10 cellular contexts compared by ENCODE assay signal in genomic region chr9:123360161-123361085, GRCh38. TPM values are rescaled to one million over a fixed set of nuclear protein-coding genes. Genes with fewer than 3 reads are reported as not detected.
A peak's percentile ranks its signal among the peaks of the same experiment; 100 is the strongest.
DNase-seq lines count a peak whose midpoint lies in the region; ATAC-seq, FAIRE-seq and TF ChIP-seq lines count a peak whose summit lies in the region.
"Had no signal": no experiment of that assay in that cellular context is flagged by ENCODE, and none has a peak within 500 bp of the region (broad histone marks: within the 10 kb centered on the region; RNA-seq: fewer than 3 reads in every experiment).

No MANE protein-coding gene starts in this region.

- no peak for FAIRE-seq in H54 (lab: Jason Lieb, UNC)
- FAIRE-seq: colon had no signal

- H3K4me3 Mint-ChIP-seq in activated naive CD8-positive, alpha-beta T cell treated with anti-CD3 and anti-CD28 coated beads, Interleukin-2, amount 50 U/mL, for 24 hours = no peak overlapping the region
- H3K4me3 Mint-ChIP-seq in neural crest cell = peak overlapping the region; percentile 93

- TF ChIP-seq POLR2A in H54 (IDR thresholded peaks at IDR 0.05; ENCODE audit: low read depth, low read length) = no peak

- no peaks in the 10 kb centered on the region for H3K27me3 Mint-ChIP-seq in activated naive CD8-positive, alpha-beta T cell treated with anti-CD3 and anti-CD28 coated beads, Interleukin-2, amount 50 U/mL, for 24 hours
- H3K27me3 Mint-ChIP-seq in neural crest cell (ENCODE audit: low read depth) = no peaks in the 10 kb centered on the region

- no peaks in the 10 kb centered on the region for H3K9me3 Mint-ChIP-seq in activated naive CD8-positive, alpha-beta T cell treated with anti-CD3 and anti-CD28 coated beads, Interleukin-2, amount 50 U/mL, for 24 hours
- no peaks in the 10 kb centered on the region for H3K9me3 Mint-ChIP-seq in neural crest cell

- peaks cover 25% of the 10 kb centered on the region for H3K4me1 Mint-ChIP-seq in activated naive CD8-positive, alpha-beta T cell treated with anti-CD3 and anti-CD28 coated beads, Interleukin-2, amount 50 U/mL, for 24 hours
- H3K4me1 Mint-ChIP-seq in neural crest cell = peaks cover 72% of the 10 kb centered on the region

- in situ Hi-C loops in GM13976 (cut with MboI; ENCODE audit: low sequenced_read_pairs, unreplicated experiment) = loop anchor here (25.0 kb wide), 1 partner anchor 898 kb away; no protein-coding TSS in a partner anchor

- peak; percentile 86 for DNase-seq in GM13976 (ENCODE audit: low spot score)
- DNase-seq in NCI-H2171 treated with DMSO at 0.1 percent for 48 hours (lab: John Stamatoyannopoulos, UW) = peak; percentile 87
- DNase-seq in activated naive CD8-positive, alpha-beta T cell treated with anti-CD3 and anti-CD28 coated beads, Interleukin-2, amount 50 U/mL, for 24 hours = peak; percentile 81
- DNase-seq in neural crest cell (ENCODE audit: low read depth, low spot score) = peak; percentile 95
- DNase-seq in superior temporal gyrus (ENCODE audit: extremely low spot score) = no peak
- DNase-seq in NOMO-1 treated with DMSO at 0.1 percent for 48 hours (lab: John Stamatoyannopoulos, UW; ENCODE audit: unreplicated experiment) = no peak
- DNase-seq in H54 (ENCODE audit: insufficient read length, low spot score) = no peak

- TF ChIP-seq CTCF in GM13976 (IDR thresholded peaks at IDR 0.05; ENCODE audit: borderline replicate concordance, control extremely low read depth, extremely low read depth, insufficient read depth, missing control alignments) (no peak), neural crest cell (conservative IDR thresholded peaks at IDR 0.05) (no peak)

- ATAC-seq in activated naive CD8-positive, alpha-beta T cell treated with anti-CD3 and anti-CD28 coated beads, Interleukin-2, amount 50 U/mL, for 24 hours = peak; percentile 57
- no peak for ATAC-seq in GM21717 (IDR thresholded peaks at IDR 0.05; ENCODE audit: unreplicated experiment)

- no peak overlapping the region for H3K27ac Mint-ChIP-seq in activated naive CD8-positive, alpha-beta T cell treated with anti-CD3 and anti-CD28 coated beads, Interleukin-2, amount 50 U/mL, for 24 hours
- H3K27ac Mint-ChIP-seq in neural crest cell (ENCODE audit: unreplicated experiment) = peak overlapping the region; percentile 94

- no peaks in the 10 kb centered on the region for H3K36me3 Mint-ChIP-seq in activated naive CD8-positive, alpha-beta T cell treated with anti-CD3 and anti-CD28 coated beads, Interleukin-2, amount 50 U/mL, for 24 hours (ENCODE audit: low read depth)
- no peaks in the 10 kb centered on the region for H3K36me3 Mint-ChIP-seq in neural crest cell (ENCODE audit: low read depth)

RNA-seq across cellular contexts. Expression of gene CRB2, which starts 4.4 kb away (rescaled TPM):
- 73.4 and 80.5 TPM in 2 replicates for total RNA-seq in neural crest cell
- total RNA-seq: M059J had no signal

Comparison
In these comparisons a context has a peak if more than half of its experiments do, and no peak if none do; other contexts are left out.
1. DNase-seq: peak in GM13976 (single experiment), NCI-H2171 treated with DMSO at 0.1 percent for 48 hours (single experiment), activated naive CD8-positive, alpha-beta T cell treated with anti-CD3 and anti-CD28 coated beads, Interleukin-2, amount 50 U/mL, for 24 hours (single experiment) and neural crest cell (single experiment); none in superior temporal gyrus (single experiment), NOMO-1 treated with DMSO at 0.1 percent for 48 hours (single experiment) and H54 (single experiment).